In the genomic region with DNA sequence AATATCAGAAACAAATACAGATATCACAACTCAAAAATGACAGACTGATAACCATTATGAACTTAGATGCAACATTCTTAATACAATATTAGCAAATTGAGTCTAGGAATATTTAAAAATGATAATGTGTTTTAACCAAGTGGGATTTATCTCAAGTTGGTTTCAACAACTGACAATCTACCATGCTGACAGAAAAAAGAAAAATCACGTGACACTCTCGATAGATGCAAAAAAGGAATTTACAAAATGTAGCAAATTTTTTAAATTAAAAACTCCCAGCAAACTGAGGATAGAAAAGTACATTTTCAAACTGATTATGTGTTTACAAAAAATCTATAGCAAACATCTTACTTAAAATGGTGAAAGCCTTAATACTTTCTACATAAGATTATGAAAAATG, we compare ENCODE assay signal across 3 cellular contexts.
TF ChIP-seq lines count a peak whose summit lies in the region.

No MANE protein-coding gene starts in this region.

TF ChIP-seq in HepG2, 621 proteins besides CTCF, POLR2A, EP300 and RAD21:
- TF ChIP-seq RAD51 (IDR thresholded peaks at IDR 0.05; ENCODE audit: borderline replicate concordance) (peak; percentile 62; the same call in 1 of the 2 replicates), SRSF1 (optimal IDR thresholded peaks at IDR 0.05; ENCODE audit: low read depth, low read length) (no peak), RARG (CRISPR knock-in tag; IDR thresholded peaks at IDR 0.05; ENCODE audit: low read depth) (no peak), ZNF850 (CRISPR knock-in tag; conservative IDR thresholded peaks at IDR 0.05) (no peak)
TF ChIP-seq in HepG2: peak in this region for 1.

TF ChIP-seq in GM12878, 131 proteins besides CTCF, POLR2A, EP300 and RAD21:
- no peak for TF ChIP-seq BCL11A (IDR thresholded peaks at IDR 0.05; ENCODE audit: low read depth, low read length)
- no peak for TF ChIP-seq SMAD5 (IDR thresholded peaks at IDR 0.05; ENCODE audit: low read depth)
- no peak for TF ChIP-seq IRF4 (IDR thresholded peaks at IDR 0.05; ENCODE audit: low read depth, low read length)
- TF ChIP-seq TCF12 (IDR thresholded peaks at IDR 0.05; ENCODE audit: low read depth, low read length) = no peak
- peak; percentile 32; the same call in 1 of the 2 replicates for TF ChIP-seq RAD51 (IDR thresholded peaks at IDR 0.05)
TF ChIP-seq in GM12878: peak in this region for 1.

TF ChIP-seq in K562, 482 proteins besides CTCF, POLR2A, EP300 and RAD21:
- TF ChIP-seq, protein P1, sequence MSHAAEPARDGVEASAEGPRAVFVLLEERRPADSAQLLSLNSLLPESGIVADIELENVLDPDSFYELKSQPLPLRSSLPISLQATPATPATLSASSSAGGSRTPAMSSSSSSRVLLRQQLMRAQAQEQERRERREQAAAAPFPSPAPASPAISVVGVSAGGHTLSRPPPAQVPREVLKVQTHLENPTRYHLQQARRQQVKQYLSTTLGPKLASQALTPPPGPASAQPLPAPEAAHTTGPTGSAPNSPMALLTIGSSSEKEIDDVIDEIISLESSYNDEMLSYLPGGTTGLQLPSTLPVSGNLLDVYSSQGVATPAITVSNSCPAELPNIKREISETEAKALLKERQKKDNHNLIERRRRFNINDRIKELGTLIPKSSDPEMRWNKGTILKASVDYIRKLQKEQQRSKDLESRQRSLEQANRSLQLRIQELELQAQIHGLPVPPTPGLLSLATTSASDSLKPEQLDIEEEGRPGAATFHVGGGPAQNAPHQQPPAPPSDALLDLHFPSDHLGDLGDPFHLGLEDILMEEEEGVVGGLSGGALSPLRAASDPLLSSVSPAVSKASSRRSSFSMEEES (CRISPR knock-in tag; IDR thresholded peaks at IDR 0.05) = peak; percentile 87
- no peak for TF ChIP-seq TAF15 (IDR thresholded peaks at IDR 0.05; ENCODE audit: low read depth, low read length)
